29 cellular contexts compared by ENCODE assay signal in the genomic region with DNA sequence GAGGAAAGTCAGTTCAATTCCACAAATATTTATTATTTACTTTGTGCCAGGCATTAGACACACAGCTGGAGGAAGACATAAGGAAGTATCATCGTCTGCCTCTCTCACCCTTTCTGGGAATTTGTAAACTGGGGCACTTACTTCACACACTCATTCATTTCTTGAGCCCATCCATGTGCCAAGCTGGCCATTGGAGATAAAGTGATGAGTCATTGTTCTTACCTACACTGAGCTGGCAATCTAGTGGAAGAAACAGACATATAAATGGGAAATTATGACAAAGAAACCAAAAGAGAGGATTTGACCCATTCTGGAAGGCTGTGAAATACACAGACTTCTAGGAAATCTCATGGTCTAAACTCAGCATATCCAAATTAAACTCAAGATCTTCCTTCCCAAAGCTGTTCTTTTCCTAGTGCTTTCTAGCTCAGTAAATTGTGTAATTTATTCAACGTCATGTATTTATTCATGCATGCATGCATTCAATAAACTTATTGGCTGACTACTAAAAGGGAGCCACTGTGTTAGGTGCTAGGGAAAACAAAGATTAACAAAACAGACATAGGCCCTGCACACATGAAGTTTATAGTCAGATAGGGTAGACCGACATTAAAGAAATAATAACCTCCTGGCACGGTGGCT.
DNase-seq lines count a peak whose midpoint lies in the region; ATAC-seq, FAIRE-seq and TF ChIP-seq lines count a peak whose summit lies in the region.
"Had no signal": no experiment of that assay in that cellular context is flagged by ENCODE, and none has a peak within 500 bp of the region (broad histone marks: within the 10 kb centered on the region; RNA-seq: fewer than 3 reads in every experiment).

No MANE protein-coding gene starts in this region.

- no peak for ATAC-seq in K562
- ATAC-seq: GM23338, Right ventricle myocardium inferior had no signal

- H3K9ac ChIP-seq in K562 (ENCODE audit: insufficient read depth in 1 of 2, low read depth in 2 of 2, low read length in 2 of 2) (no peak overlapping the region), liver (ENCODE audit: low read depth in 1 of 2, low read length in 2 of 2) (no peak overlapping the region)

- TF ChIP-seq RAD21 in K562 (CRISPR knock-in tag; conservative IDR thresholded peaks at IDR 0.05 in 1 of 2, IDR thresholded peaks at IDR 0.05 in 1 of 2): no peak
- no peak for TF ChIP-seq RAD21 in liver (IDR thresholded peaks at IDR 0.05)

- H3K36me3 ChIP-seq in K562 (ENCODE audit: control insufficient read depth, insufficient read depth, low read length) (no peaks in the 10 kb centered on the region), liver (ENCODE audit: control insufficient read depth in 4 of 4, insufficient read depth in 3 of 4, low read depth in 1 of 4, low read length in 3 of 4) (peaks cover 0 to 5% (median 0%) of the 10 kb centered on the region in 4 donors), osteoblast (ENCODE audit: insufficient read depth, low read length) (no peaks in the 10 kb centered on the region)
- H3K36me3 ChIP-seq: breast epithelium, prostate gland, sigmoid colon had no signal

- no peak for TF ChIP-seq CTCF in K562 (IDR thresholded peaks at IDR 0.05 in 2 of 3, conservative IDR thresholded peaks at IDR 0.05 in 1 of 3; ENCODE audit: insufficient read depth in 2 of 3, low read depth in 1 of 3, low read length in 3 of 3)
- TF ChIP-seq CTCF in liver (IDR thresholded peaks at IDR 0.05; ENCODE audit: low read depth, low read length, missing input control): no peak
- no peak for TF ChIP-seq CTCF in osteoblast (IDR thresholded peaks at IDR 0.05; ENCODE audit: extremely low read depth, low read depth, low read length)

- intact Hi-C loops in K562 (cut with micrococcal nuclease): no loop called here
- intact Hi-C loops in activated T-helper 2 cell treated with anti-CD3 and anti-CD28 coated beads, Interferon-gamma antibody, Interleukin-2, Interleukin-4, amounts not matched to agents 10 μg/mL and 5 μg/mL and 100 μg/mL, durations not matched to agents 14 hours and 24 hours and 36 hours (cut with micrococcal nuclease): no loop called here

- H3K36me3 Mint-ChIP-seq in activated T-helper 2 cell treated with anti-CD3 and anti-CD28 coated beads, Interferon-gamma antibody, Interleukin-2, Interleukin-4, amounts not matched to agents 10 μg/mL and 5 μg/mL and 100 μg/mL, durations not matched to agents 14 hours and 24 hours and 36 hours (ENCODE audit: low read depth): no peaks in the 10 kb centered on the region

- WGBS in K562 (ENCODE audit: insufficient coverage, low coverage, missing lambda C conversion rate): 8% methylated on average over 4 of the region's 4 CpGs
- 83% methylated on average over 4 of the region's 4 CpGs for WGBS in liver

- FAIRE-seq in K562 (lab: Jason Lieb, UNC): no peak
- FAIRE-seq: D721Med, GM12892, urothelium cell line had no signal

- no peaks in the 10 kb centered on the region for H3K9me3 ChIP-seq in K562 (replicated peaks; ENCODE audit: control insufficient read depth, insufficient read depth, low read depth, low read length)
- no peaks in the 10 kb centered on the region for H3K9me3 ChIP-seq in liver (ENCODE audit: control insufficient read depth in 4 of 4, low read length in 3 of 4)
- no peaks in the 10 kb centered on the region for H3K9me3 ChIP-seq in osteoblast (ENCODE audit: low read depth, low read length)
- H3K9me3 ChIP-seq: breast epithelium, prostate gland, sigmoid colon had no signal

- H3K27ac Mint-ChIP-seq in activated T-helper 2 cell treated with anti-CD3 and anti-CD28 coated beads, Interferon-gamma antibody, Interleukin-2, Interleukin-4, amounts not matched to agents 10 μg/mL and 5 μg/mL and 100 μg/mL, durations not matched to agents 14 hours and 24 hours and 36 hours: no peak overlapping the region
- H3K27ac Mint-ChIP-seq: activated CD4-positive, alpha-beta memory T cell treated with anti-CD3 and anti-CD28 coated beads, Interleukin-2, amount 10 ng/mL, durations not matched to agents 7 days and 5 days; GM23338 had no signal

- TF ChIP-seq EP300 in K562 (IDR thresholded peaks at IDR 0.05; ENCODE audit: low read length): no peak

- in situ Hi-C loops in K562 (cut with MboI): no loop called here
- in situ Hi-C loops in ACHN (cut with HindIII; ENCODE audit: low pct_ligation_motif_present, low pct_unique_long_range_greater_than_20kb, low sequenced_read_pairs): no loop called here

- H3K79me2 ChIP-seq in K562 (ENCODE audit: control insufficient read depth, insufficient read depth, low read length) (no peaks in the 10 kb centered on the region), osteoblast (ENCODE audit: insufficient read depth, low read length) (no peaks in the 10 kb centered on the region)

- DNase-seq in DMS53 treated with DMSO at 0.1 percent for 48 hours (lab: John Stamatoyannopoulos, UW; ENCODE audit: unreplicated experiment): peak; percentile 41
- DNase-seq in OCI-M1 (lab: John Stamatoyannopoulos, UW): peak; percentile 22
- DNase-seq in K562 (ENCODE audit: extremely low read depth in 1 of 4, low spot score in 3 of 4): no peak
- no peak for DNase-seq in NCI-H510A treated with DMSO at 0.1 percent for 48 hours (lab: John Stamatoyannopoulos, UW)
- no peak for DNase-seq in ACHN
- no peak for DNase-seq in osteoblast (ENCODE audit: insufficient read length, low spot score, missing footprints)
- no peak for DNase-seq in activated T-helper 2 cell treated with anti-CD3 and anti-CD28 coated beads, Interferon-gamma antibody, Interleukin-2, Interleukin-4, amounts not matched to agents 10 μg/mL and 5 μg/mL and 100 μg/mL, durations not matched to agents 14 hours and 24 hours and 36 hours (ENCODE audit: low spot score)
- DNase-seq: activated CD4-positive, alpha-beta memory T cell treated with anti-CD3 and anti-CD28 coated beads, Interleukin-2, amount 10 ng/mL, durations not matched to agents 7 days and 5 days; activated CD4-positive, CD25-positive, alpha-beta regulatory T cell; activated CD8-positive, alpha-beta memory T cell treated with anti-CD3 and anti-CD28 coated beads, Interleukin-2, amount 50 U/mL, for 48 hours; activated naive CD4-positive, alpha-beta T cell treated with anti-CD3 and anti-CD28 coated beads, Interleukin-2, amount 50 U/mL, for 16 hours; amygdala; effector CD4-positive, alpha-beta T cell; EL; foreskin melanocyte; left cardiac atrium; mesendoderm; NCI-H2029 treated with DMSO at 0.1 percent for 48 hours; sigmoid colon; stimulated activated CD4-positive, alpha-beta T cell treated with anti-CD3 and anti-CD28 coated beads, Interleukin-15, amount 100 ng/mL, for 24 hours; stimulated activated naive CD4-positive, alpha-beta T cell treated with Interleukin-2 at 50 U/mL for 16 hours had no signal

- no peak overlapping the region for H3K4me2 ChIP-seq in K562 (ENCODE audit: insufficient read depth, low read length)
- H3K4me2 ChIP-seq in osteoblast (ENCODE audit: insufficient read depth, low read length): no peak overlapping the region
- H3K4me2 ChIP-seq: GM23338 had no signal

- H3K9me3 Mint-ChIP-seq in activated T-helper 2 cell treated with anti-CD3 and anti-CD28 coated beads, Interferon-gamma antibody, Interleukin-2, Interleukin-4, amounts not matched to agents 10 μg/mL and 5 μg/mL and 100 μg/mL, durations not matched to agents 14 hours and 24 hours and 36 hours: no peaks in the 10 kb centered on the region
- H3K9me3 Mint-ChIP-seq: activated CD4-positive, alpha-beta memory T cell treated with anti-CD3 and anti-CD28 coated beads, Interleukin-2, amount 10 ng/mL, durations not matched to agents 7 days and 5 days; GM23338 had no signal

- BruUV-seq in K562 (replicated peaks; lab: Mats Ljungman, UMichigan): no TSS peak

- H2AFZ ChIP-seq in K562 (ENCODE audit: low read depth, low read length) (no peak overlapping the region), osteoblast (ENCODE audit: low read length) (no peak overlapping the region)
- H2AFZ ChIP-seq: GM23338 had no signal

- no peaks in the 10 kb centered on the region for H3K4me1 ChIP-seq in K562 (replicated peaks in 1 of 2; ENCODE audit: control insufficient read depth in 2 of 2, insufficient read depth in 2 of 2, low read length in 2 of 2)
- peaks cover 0 to 16% (median 1%) of the 10 kb centered on the region in 4 donors for H3K4me1 ChIP-seq in liver (ENCODE audit: control insufficient read depth in 4 of 4, insufficient read depth in 4 of 4, low read length in 3 of 4)
- H3K4me1 ChIP-seq in osteoblast (ENCODE audit: insufficient read depth, low read length): peaks cover 9% of the 10 kb centered on the region
- H3K4me1 ChIP-seq: breast epithelium, prostate gland, sigmoid colon had no signal

- POLR2A ChIA-PET in K562 (lab: Yijun Ruan, JAX): interaction anchor here (0.6 kb wide), 1 partner anchor 16 kb away, joined by 4 read pairs; no protein-coding TSS in a partner anchor

- CTCF ChIA-PET in K562 (lab: Yijun Ruan, JAX; ENCODE audit: low intra/inter-chr PET ratio): no interaction called here

- H4K20me1 ChIP-seq in K562 (replicated peaks; ENCODE audit: control insufficient read depth, insufficient read depth, low read length) (no peaks in the 10 kb centered on the region), osteoblast (ENCODE audit: insufficient read depth, low read length) (no peaks in the 10 kb centered on the region)

- H3K4me1 Mint-ChIP-seq in activated T-helper 2 cell treated with anti-CD3 and anti-CD28 coated beads, Interferon-gamma antibody, Interleukin-2, Interleukin-4, amounts not matched to agents 10 μg/mL and 5 μg/mL and 100 μg/mL, durations not matched to agents 14 hours and 24 hours and 36 hours (ENCODE audit: low read depth): peaks cover 5% of the 10 kb centered on the region
- H3K4me1 Mint-ChIP-seq: activated CD4-positive, alpha-beta memory T cell treated with anti-CD3 and anti-CD28 coated beads, Interleukin-2, amount 10 ng/mL, durations not matched to agents 7 days and 5 days; GM23338 had no signal

- TF ChIP-seq POLR2A in K562 (conservative IDR thresholded peaks at IDR 0.05): no peak

- H3K9me1 ChIP-seq in K562 (ENCODE audit: control insufficient read depth, insufficient read depth, low read length): no peaks in the 10 kb centered on the region

- H3K4me3 ChIP-seq in K562 (no peak overlapping the region), liver (ENCODE audit: low read depth in 1 of 3, low read length in 3 of 3) (no peak overlapping the region), osteoblast (ENCODE audit: insufficient read depth, low read length) (no peak overlapping the region)
- H3K4me3 ChIP-seq: breast epithelium, GM23338, prostate gland, sigmoid colon had no signal

- peaks cover 2% of the 10 kb centered on the region for H3K27me3 Mint-ChIP-seq in activated T-helper 2 cell treated with anti-CD3 and anti-CD28 coated beads, Interferon-gamma antibody, Interleukin-2, Interleukin-4, amounts not matched to agents 10 μg/mL and 5 μg/mL and 100 μg/mL, durations not matched to agents 14 hours and 24 hours and 36 hours (ENCODE audit: low read depth)

- H3K27me3 ChIP-seq in K562 (ENCODE audit: control insufficient read depth in 2 of 2, insufficient read depth in 2 of 2, low read length in 2 of 2) (no peaks in the 10 kb centered on the region; a peak in 1 of 5 replicates), liver (ENCODE audit: control insufficient read depth in 4 of 4, insufficient read depth in 4 of 4, low read length in 3 of 4) (no peaks in the 10 kb centered on the region), osteoblast (ENCODE audit: insufficient read depth, low read length) (no peaks in the 10 kb centered on the region)
- H3K27me3 ChIP-seq: breast epithelium, sigmoid colon had no signal

- no peak overlapping the region for H3K4me3 Mint-ChIP-seq in activated T-helper 2 cell treated with anti-CD3 and anti-CD28 coated beads, Interferon-gamma antibody, Interleukin-2, Interleukin-4, amounts not matched to agents 10 μg/mL and 5 μg/mL and 100 μg/mL, durations not matched to agents 14 hours and 24 hours and 36 hours (ENCODE audit: low read depth)
- H3K4me3 Mint-ChIP-seq: activated CD4-positive, alpha-beta memory T cell treated with anti-CD3 and anti-CD28 coated beads, Interleukin-2, amount 10 ng/mL, durations not matched to agents 7 days and 5 days; GM23338 had no signal

- H3K27ac ChIP-seq in K562 (ENCODE audit: extremely low read depth, low read depth, low read length) (no peak overlapping the region), liver (ENCODE audit: low read depth in 1 of 2, low read length in 2 of 2) (no peak overlapping the region), osteoblast (ENCODE audit: low read depth, low read length) (no peak overlapping the region)
- H3K27ac ChIP-seq: breast epithelium, prostate gland, sigmoid colon had no signal

Comparison
In these comparisons a context has a peak if more than half of its experiments do, and no peak if none do; other contexts are left out.
1. DNase-seq: peak in DMS53 treated with DMSO at 0.1 percent for 48 hours (single experiment) and OCI-M1 (single experiment); none in K562 (0 of 4), NCI-H510A treated with DMSO at 0.1 percent for 48 hours (single experiment), ACHN (single experiment), osteoblast (single experiment) and activated T-helper 2 cell treated with anti-CD3 and anti-CD28 coated beads, Interferon-gamma antibody, Interleukin-2, Interleukin-4, amounts not matched to agents 10 μg/mL and 5 μg/mL and 100 μg/mL, durations not matched to agents 14 hours and 24 hours and 36 hours (single experiment).